8 cellular contexts compared by ENCODE assay signal in genomic region chr2:231672617-231673347, GRCh38. TPM values are rescaled to one million over a fixed set of nuclear protein-coding genes. Genes with fewer than 3 reads are reported as not detected.
DNase-seq lines count a peak whose midpoint lies in the region; ATAC-seq and TF ChIP-seq lines count a peak whose summit lies in the region.

No MANE protein-coding gene starts in this region.

- H3K4me3 ChIP-seq in skeletal muscle tissue (ENCODE audit: low read length in 3 of 3), result peak overlapping the region in 1 of 3 donors; percentile 35

- no peaks in the 10 kb centered on the region for H3K27me3 ChIP-seq in skeletal muscle tissue (ENCODE audit: control insufficient read depth in 3 of 3, insufficient read depth in 3 of 3, low read length in 3 of 3)

- peak; percentile 41 for ATAC-seq in GM21528 (IDR thresholded peaks at IDR 0.05; ENCODE audit: low FRiP score, unreplicated experiment)
- ATAC-seq in SK-N-SH treated with all-trans-retinoic acid at 6 μM for 48 hours, result peak; percentile 17; the same call in 1 of the 3 replicates

- peak; percentile 28 for DNase-seq in NCI-H2107 treated with DMSO at 0.1 percent for 48 hours (lab: John Stamatoyannopoulos, UW; ENCODE audit: unreplicated experiment)
- no peak for DNase-seq in NCI-H2107 (lab: John Stamatoyannopoulos, UW)
- DNase-seq in HT1080 (ENCODE audit: low read depth), result peak; percentile 82
- DNase-seq in germinal center (ENCODE audit: low spot score), result peak; percentile 86
- no peak for DNase-seq in GOT3 (lab: John Stamatoyannopoulos, UW)

- H3K9ac ChIP-seq in skeletal muscle tissue (ENCODE audit: low read depth in 1 of 3, low read length in 3 of 3), result peak overlapping the region; percentile 60 to 66 (median 64)

- no peaks in the 10 kb centered on the region for H3K36me3 ChIP-seq in skeletal muscle tissue (ENCODE audit: control insufficient read depth in 3 of 3, insufficient read depth in 3 of 3, low read length in 3 of 3)

- peaks cover 32 to 41% (median 36%) of the 10 kb centered on the region in 3 donors for H3K4me1 ChIP-seq in skeletal muscle tissue (ENCODE audit: control insufficient read depth in 3 of 3, insufficient read depth in 3 of 3, low read length in 3 of 3)

- peak overlapping the region; percentile 75 for H3K27ac ChIP-seq in skeletal muscle tissue (ENCODE audit: low read depth, low read length)

- no peaks in the 10 kb centered on the region for H3K9me3 ChIP-seq in skeletal muscle tissue (ENCODE audit: control insufficient read depth in 3 of 3, low read length in 3 of 3)

TF ChIP-seq in SK-N-SH treated with all-trans-retinoic acid at 6 μM for 48 hours, 23 proteins besides CTCF, POLR2A, EP300 and RAD21:
- TF ChIP-seq ZC3H10 (CRISPR knock-in tag; IDR thresholded peaks at IDR 0.05) (no peak), PATZ1 (CRISPR knock-in tag; IDR thresholded peaks at IDR 0.05; ENCODE audit: borderline replicate concordance) (no peak), TOX (CRISPR knock-in tag; IDR thresholded peaks at IDR 0.05; ENCODE audit: borderline replicate concordance) (no peak), RARB (CRISPR knock-in tag; IDR thresholded peaks at IDR 0.05) (no peak), TCF4 (CRISPR knock-in tag; IDR thresholded peaks at IDR 0.05; ENCODE audit: borderline replicate concordance) (no peak), ZNF70 (CRISPR knock-in tag; IDR thresholded peaks at IDR 0.05) (no peak), ISL1 (CRISPR knock-in tag; IDR thresholded peaks at IDR 0.05) (no peak), PPARA (CRISPR knock-in tag; IDR thresholded peaks at IDR 0.05; ENCODE audit: borderline replicate concordance) (no peak), ZFP3 (CRISPR knock-in tag; IDR thresholded peaks at IDR 0.05) (no peak), TSHZ2 (CRISPR knock-in tag; IDR thresholded peaks at IDR 0.05) (no peak), ESRRG (CRISPR knock-in tag; IDR thresholded peaks at IDR 0.05) (no peak)
- TF ChIP-seq, protein P1, sequence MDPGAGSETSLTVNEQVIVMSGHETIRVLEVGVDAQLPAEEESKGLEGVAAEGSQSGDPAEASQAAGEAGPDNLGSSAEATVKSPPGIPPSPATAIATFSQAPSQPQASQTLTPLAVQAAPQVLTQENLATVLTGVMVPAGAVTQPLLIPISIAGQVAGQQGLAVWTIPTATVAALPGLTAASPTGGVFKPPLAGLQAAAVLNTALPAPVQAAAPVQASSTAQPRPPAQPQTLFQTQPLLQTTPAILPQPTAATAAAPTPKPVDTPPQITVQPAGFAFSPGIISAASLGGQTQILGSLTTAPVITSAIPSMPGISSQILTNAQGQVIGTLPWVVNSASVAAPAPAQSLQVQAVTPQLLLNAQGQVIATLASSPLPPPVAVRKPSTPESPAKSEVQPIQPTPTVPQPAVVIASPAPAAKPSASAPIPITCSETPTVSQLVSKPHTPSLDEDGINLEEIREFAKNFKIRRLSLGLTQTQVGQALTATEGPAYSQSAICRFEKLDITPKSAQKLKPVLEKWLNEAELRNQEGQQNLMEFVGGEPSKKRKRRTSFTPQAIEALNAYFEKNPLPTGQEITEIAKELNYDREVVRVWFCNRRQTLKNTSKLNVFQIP (CRISPR knock-in tag; IDR thresholded peaks at IDR 0.05; ENCODE audit: borderline replicate concordance, low read depth), result no peak

RNA-seq across cellular contexts. Expression of gene PTMA, which starts 35.5 kb away (rescaled TPM):
- total RNA-seq in HT1080 (2014; rRNA removed; shearing (Covaris generic)), result 1,647 and 2,130 TPM in 2 replicates
- polyA plus RNA-seq in HT1080 (2015; cell fraction: cytosol; rRNA removed), result 1,527 and 1,813 TPM in 2 replicates
- 809 and 884 TPM in 2 replicates for polyA plus RNA-seq in HT1080 (2015; cell fraction: nucleus; rRNA removed)
- total RNA-seq in skeletal muscle tissue, result 422 TPM

Comparison
In these comparisons a context has a peak if more than half of its experiments do, and no peak if none do; other contexts are left out.
1. DNase-seq: peak in NCI-H2107 treated with DMSO at 0.1 percent for 48 hours (single experiment), HT1080 (single experiment) and germinal center (single experiment); none in NCI-H2107 (single experiment) and GOT3 (single experiment).